Comparison of ENCODE assay signal across 1 cellular context in the genomic region with DNA sequence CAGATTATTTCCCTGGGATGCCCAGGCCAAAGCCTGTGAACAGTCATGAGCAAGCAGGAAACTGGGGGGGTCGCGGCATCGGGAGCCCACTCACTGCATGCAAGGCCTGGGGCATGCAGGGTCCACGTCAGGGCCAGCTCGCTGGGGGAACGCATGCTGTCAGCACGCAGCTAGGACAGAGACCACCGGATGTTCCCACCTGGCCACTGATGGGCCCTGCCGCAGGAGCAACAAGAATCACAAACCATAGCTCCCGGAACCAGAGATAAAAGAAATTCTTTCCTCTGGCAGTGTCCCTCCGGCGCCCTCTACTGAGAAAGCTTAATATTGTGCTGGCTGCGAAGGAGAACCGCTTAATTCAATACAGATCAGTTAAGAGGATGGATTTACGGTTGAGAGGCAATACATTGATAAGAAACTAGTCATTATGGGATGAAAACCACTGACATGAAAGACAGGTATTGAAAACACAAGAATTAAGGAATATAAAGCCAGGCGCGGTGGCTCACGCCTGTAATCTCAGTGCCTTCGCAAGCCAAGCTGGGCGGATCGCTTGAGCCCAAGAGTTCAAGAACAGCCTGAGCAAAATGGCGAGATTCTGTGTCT.
A peak's percentile ranks its signal among the peaks of the same experiment; 100 is the strongest.
TF ChIP-seq lines count a peak whose summit lies in the region.

No MANE protein-coding gene starts in this region.

TF ChIP-seq in SK-N-SH, 30 proteins besides CTCF, POLR2A, EP300 and RAD21:
- TF ChIP-seq TCF12 (IDR thresholded peaks at IDR 0.05) (peak; percentile 29; the same call in 1 of the 2 replicates), FOSL2 (IDR thresholded peaks at IDR 0.05; ENCODE audit: borderline replicate concordance, low read depth) (no peak), SMC3 (IDR thresholded peaks at IDR 0.05; ENCODE audit: low read depth, low read length) (peak; percentile 61), RFX5 (IDR thresholded peaks at IDR 0.05; ENCODE audit: low read length) (no peak), TAF1 (IDR thresholded peaks at IDR 0.05; ENCODE audit: borderline replicate concordance, low read depth, low read length) (peak; percentile 47; the same call in 1 of the 2 replicates)
